Comparison of ENCODE assay signal across 8 cellular contexts in genomic region chr14:75127474-75127820, GRCh38. TPM values are rescaled to one million over a fixed set of nuclear protein-coding genes. Genes with fewer than 3 reads are reported as not detected.
DNase-seq lines count a peak whose midpoint lies in the region; FAIRE-seq and TF ChIP-seq lines count a peak whose summit lies in the region.
"Not testable (repeated sequence)": the region's sequence is repeated elsewhere in the genome, so short reads cannot be mapped to it uniquely, and the experiment has no call there.

No MANE protein-coding gene starts in this region.

- TF ChIP-seq CTCF in BE2C (IDR thresholded peaks at IDR 0.05; ENCODE audit: low read depth, low read length); HFF-Myc (IDR thresholded peaks at IDR 0.05; ENCODE audit: low read depth, low read length, missing control alignments); H1 (IDR thresholded peaks at IDR 0.05; ENCODE audit: control extremely low read depth in 1 of 3, insufficient read depth in 1 of 3, low read depth in 1 of 3, low read length in 3 of 3); neural progenitor cell (IDR thresholded peaks at IDR 0.05); stomach (IDR thresholded peaks at IDR 0.05): not testable (repeated sequence)

- peak overlapping the region; percentile 73; the same call in 1 of the 2 replicates for H2BK5ac ChIP-seq in H1 (ENCODE audit: low read depth, low read length)

- H3K79me1 ChIP-seq in H1 (ENCODE audit: low read depth, low read length): not testable (repeated sequence)

- H3K4me1 Mint-ChIP-seq in activated naive CD4-positive, alpha-beta T cell treated with anti-CD3 and anti-CD28 coated beads, Interleukin-2, amount 50 U/mL, for 24 hours: peaks cover 46% of the 10 kb centered on the region
- H3K4me1 Mint-ChIP-seq in immature natural killer cell (peaks cover 40 to 51% of the 10 kb centered on the region in 2 donors), neural progenitor cell (peaks cover 21% of the 10 kb centered on the region)

- not testable (repeated sequence) for H2BK20ac ChIP-seq in H1 (ENCODE audit: low read length)

- H3K9me3 Mint-ChIP-seq in activated naive CD4-positive, alpha-beta T cell treated with anti-CD3 and anti-CD28 coated beads, Interleukin-2, amount 50 U/mL, for 24 hours; immature natural killer cell; neural progenitor cell: not testable (repeated sequence)

- H3K4ac ChIP-seq in H1 (replicated peaks; ENCODE audit: insufficient read length, low read depth, low read length): not testable (repeated sequence)

- H3K9me3 ChIP-seq in BE2C; SJSA1 (replicated peaks); H1 (ENCODE audit: insufficient read depth in 2 of 2, low read depth in 1 of 2, low read length in 1 of 2); neural progenitor cell (ENCODE audit: low read depth); stomach: not testable (repeated sequence)

- not testable (repeated sequence) for H3K27me3 Mint-ChIP-seq in activated naive CD4-positive, alpha-beta T cell treated with anti-CD3 and anti-CD28 coated beads, Interleukin-2, amount 50 U/mL, for 24 hours; immature natural killer cell (ENCODE audit: low read depth in 3 of 3); neural progenitor cell (ENCODE audit: insufficient read depth, low read depth)

- H3K23ac ChIP-seq in H1 (ENCODE audit: insufficient read length): not testable (repeated sequence)

- not testable (repeated sequence) for H3K36me3 ChIP-seq in BE2C; H1 (ENCODE audit: control insufficient read depth in 2 of 4, insufficient read depth in 4 of 4, low read length in 3 of 4); neural progenitor cell
- H3K36me3 ChIP-seq in SJSA1: peaks cover 14% of the 10 kb centered on the region; the same call in 1 of the 2 replicates
- H3K36me3 ChIP-seq in stomach: peaks cover 0 to 17% (median 13%) of the 10 kb centered on the region in 4 donors

- not testable (repeated sequence) for TF ChIP-seq EP300 in H1 (IDR thresholded peaks at IDR 0.05; ENCODE audit: borderline replicate concordance in 1 of 2, low read depth in 2 of 2, low read length in 2 of 2); stomach (IDR thresholded peaks at IDR 0.05)

- TF ChIP-seq RAD21 in H1 (IDR thresholded peaks at IDR 0.05 in 1 of 2, conservative IDR thresholded peaks at IDR 0.05 in 1 of 2; ENCODE audit: low read depth in 2 of 2, low read length in 2 of 2): not testable (repeated sequence)

- H3K79me2 ChIP-seq in H1 (ENCODE audit: control insufficient read depth in 1 of 2, insufficient read depth in 2 of 2, low read length in 2 of 2): peaks cover 0 to 15% of the 10 kb centered on the region in 2 experiments; a peak in 2 of 4 replicates
- not testable (repeated sequence) for H3K79me2 ChIP-seq in neural progenitor cell (ENCODE audit: low read depth)

- H3K4me2 ChIP-seq in H1 (ENCODE audit: insufficient read depth in 1 of 2, low read depth in 2 of 2, low read length in 2 of 2) (peak overlapping the region; percentile 83 to 88), neural progenitor cell (peak overlapping the region; percentile 72)

- H3K27me3 ChIP-seq in BE2C; SJSA1 (replicated peaks); H1 (replicated peaks in 1 of 4; ENCODE audit: control insufficient read depth in 3 of 4, extremely low read depth in 1 of 4, insufficient read depth in 3 of 4, low read length in 3 of 4); neural progenitor cell; stomach: not testable (repeated sequence)

- H4K91ac ChIP-seq in H1 (replicated peaks; ENCODE audit: insufficient read length, low read length): not testable (repeated sequence)

- H3K14ac ChIP-seq in H1 (ENCODE audit: insufficient read length): not testable (repeated sequence)

- H3K9ac ChIP-seq in H1 (replicated peaks in 1 of 4; ENCODE audit: extremely low read depth in 1 of 4, low read depth in 3 of 4, low read length in 3 of 4) (peak overlapping the region in 3 of 4 experiments; percentile 63 to 94 (median 93); a peak in 6 of 7 replicates), neural progenitor cell (peak overlapping the region; percentile 50)

- peaks cover 10% of the 10 kb centered on the region for H3K23me2 ChIP-seq in H1 (ENCODE audit: low read depth, low read length)

- peaks cover 10% of the 10 kb centered on the region for H3K36me3 Mint-ChIP-seq in activated naive CD4-positive, alpha-beta T cell treated with anti-CD3 and anti-CD28 coated beads, Interleukin-2, amount 50 U/mL, for 24 hours
- H3K36me3 Mint-ChIP-seq in immature natural killer cell, neural progenitor cell: not testable (repeated sequence)

- CTCF ChIA-PET in H1 (lab: Charles Lee; ENCODE audit: partially characterized antibody): interaction anchor here (1.0 to 5.1 kb wide), 2 partner anchors 14 to 180 kb away, joined by 4 to 47 read pairs; no protein-coding TSS in a partner anchor

- whole genome bisulfite sequencing in H1 (ENCODE audit: extremely low coverage in 1 of 2, insufficient coverage in 1 of 2, insufficient read length in 1 of 2, insufficient replicate concordance in 2 of 2, low coverage in 1 of 2, low lambda C conversion rate in 2 of 2, missing lambda C conversion rate in 1 of 2), 2 experiments: 77% methylated on average over 16 of the region's 16 CpGs; no CpG with 5 or more reads in 1 of the 2 experiments
- 12 to 36% (median 19%) methylated on average over 16 of the region's 16 CpGs for WGBS in stomach, 5 donors

- TF ChIP-seq POLR2A in H1 (IDR thresholded peaks at IDR 0.05; ENCODE audit: control extremely low read depth in 1 of 2, low read depth in 2 of 2, low read length in 2 of 2); stomach (IDR thresholded peaks at IDR 0.05): not testable (repeated sequence)

- peak overlapping the region; percentile 97; the same call in 1 of the 2 replicates for H4K8ac ChIP-seq in H1 (ENCODE audit: extremely low read depth, insufficient read depth, low read length)

- not testable (repeated sequence) for H2BK15ac ChIP-seq in H1 (ENCODE audit: low read length)

- not testable (repeated sequence) for H4K5ac ChIP-seq in H1 (ENCODE audit: insufficient read length, low read depth, low read length)

- not testable (repeated sequence) for H2BK12ac ChIP-seq in H1 (ENCODE audit: low read depth, low read length)

- H2AK5ac ChIP-seq in H1 (ENCODE audit: low read depth, low read length): not testable (repeated sequence)

- H3K4me3 ChIP-seq in BE2C (ENCODE audit: low read depth, low read length) (peak overlapping the region; percentile 76), HFF-Myc (replicated peaks; ENCODE audit: low read depth, low read length) (peak overlapping the region; percentile 76), SJSA1 (peak overlapping the region; percentile 89), H1 (ENCODE audit: extremely low read depth in 1 of 4, insufficient read depth in 2 of 4, low read depth in 3 of 4, low read length in 4 of 4) (peak overlapping the region; percentile 75 to 89 (median 86)), neural progenitor cell (peak overlapping the region; percentile 51), stomach (peak overlapping the region; percentile 74 to 81 (median 76))

- H2BK120ac ChIP-seq in H1 (replicated peaks; ENCODE audit: low read depth, low read length): not testable (repeated sequence)

- POLR2A ChIA-PET in H1 (lab: Charles Lee; ENCODE audit: partially characterized antibody): interaction anchor here (0.6 to 1.8 kb wide), 21 partner anchors 10 to 298 kb away, joined by 3 to 14 read pairs (median 3); partner anchors contain the start of gene ZC2HC1C

- H3K27ac ChIP-seq in SJSA1: peak overlapping the region; percentile 85
- peak overlapping the region; percentile 86; the same call in 1 of the 2 replicates for H3K27ac ChIP-seq in H1 (ENCODE audit: low read depth, low read length)
- H3K27ac ChIP-seq in neural progenitor cell: not testable (repeated sequence)
- peak overlapping the region; percentile 94 to 98 (median 95) for H3K27ac ChIP-seq in stomach

- peak overlapping the region; percentile 99 for H3K27ac Mint-ChIP-seq in activated naive CD4-positive, alpha-beta T cell treated with anti-CD3 and anti-CD28 coated beads, Interleukin-2, amount 50 U/mL, for 24 hours
- H3K27ac Mint-ChIP-seq in immature natural killer cell (peak overlapping the region; percentile 97 to 99 (median 99)), neural progenitor cell (peak overlapping the region; percentile 96)

- not testable (repeated sequence) for H2AFZ ChIP-seq in H1 (ENCODE audit: low read length); neural progenitor cell (replicated peaks)

- peak overlapping the region; percentile 100 for H3K4me3 Mint-ChIP-seq in activated naive CD4-positive, alpha-beta T cell treated with anti-CD3 and anti-CD28 coated beads, Interleukin-2, amount 50 U/mL, for 24 hours
- H3K4me3 Mint-ChIP-seq in immature natural killer cell: peak overlapping the region; percentile 96 to 98 (median 96)
- peak overlapping the region; percentile 83 for H3K4me3 Mint-ChIP-seq in neural progenitor cell

- not testable (repeated sequence) for FAIRE-seq in H1 (lab: Jason Lieb, UNC)

- intact Hi-C loops in stomach (cut with DNase I; ENCODE audit: low total_unique reads): loop anchor here (10.0 kb wide), 1 partner anchor 357 kb away; no protein-coding TSS in a partner anchor

- not testable (repeated sequence) for H4K20me1 ChIP-seq in H1 (replicated peaks in 1 of 2; ENCODE audit: control insufficient read depth in 1 of 2, insufficient read depth in 2 of 2, low read length in 2 of 2); neural progenitor cell (ENCODE audit: low read depth)

- DNase-seq in BE2C; HFF-Myc (ENCODE audit: extremely low read depth, low read depth); SJSA1 (ENCODE audit: low read depth in 1 of 2, low spot score in 2 of 2); H1 (ENCODE audit: low read depth in 1 of 2, low spot score in 2 of 2); immature natural killer cell; neural progenitor cell (ENCODE audit: low spot score): not testable (repeated sequence)
- peak; percentile 29 for DNase-seq in stomach

- H3K56ac ChIP-seq in H1 (replicated peaks; ENCODE audit: insufficient read length, low read depth, low read length): not testable (repeated sequence)

- not testable (repeated sequence) for H3K4me1 ChIP-seq in BE2C; H1 (replicated peaks in 1 of 4; ENCODE audit: control insufficient read depth in 3 of 4, insufficient read depth in 4 of 4, low read length in 3 of 4); neural progenitor cell
- peaks cover 18% of the 10 kb centered on the region for H3K4me1 ChIP-seq in SJSA1 (replicated peaks)
- H3K4me1 ChIP-seq in stomach: peaks cover 26 to 54% (median 42%) of the 10 kb centered on the region in 4 donors

- not testable (repeated sequence) for H3K18ac ChIP-seq in H1 (ENCODE audit: extremely low read depth, low read length)

- H3F3A ChIP-seq in neural progenitor cell (ENCODE audit: low read depth): not testable (repeated sequence)

RNA-seq across cellular contexts. Expression of gene NEK9, which starts 0.6 kb away (rescaled TPM):
- polyA plus RNA-seq in BE2C (2012; ENCODE audit: insufficient read depth, insufficient read length, low read depth): 74.0 TPM
- 15.3 and 26.1 TPM in 2 replicates for total RNA-seq in SJSA1 (2014; rRNA removed; shearing (Covaris generic))
- 39.5 and 43.6 TPM in 2 replicates for total RNA-seq in H1 (2021; fragmentation: NEBNext Ultra II Directional; extraction: Animal tissue kit (Norgen Biotek cat#: 25700))
- polyA plus RNA-seq in H1 (2011; rRNA removed): 16.0 and 28.0 TPM in 2 replicates
- polyA plus RNA-seq in H1 (2011; cell fraction: cytosol; rRNA removed): 25.0 TPM
- polyA plus RNA-seq in H1 (2011; cell fraction: nucleus; rRNA removed): 44.9 TPM
- polyA plus RNA-seq in H1 (2012, experiment 1 of 2): 30.0 to 39.2 TPM (median 31.7 TPM) in 4 replicates
- 1.8 TPM for polyA plus RNA-seq in H1 (2012, experiment 2 of 2)
- 16.0 TPM for polyA plus RNA-seq in H1 (2013, experiment 1 of 2)
- 15.4 TPM for polyA plus RNA-seq in H1 (2013, experiment 2 of 2)
- polyA minus RNA-seq in H1 (2011; rRNA and poly(A)+ RNA removed): 36.4 and 45.8 TPM in 2 replicates
- polyA minus RNA-seq in H1 (2011; cell fraction: cytosol; rRNA and poly(A)+ RNA removed): 23.2 TPM
- polyA minus RNA-seq in H1 (2011; cell fraction: nucleus; rRNA and poly(A)+ RNA removed): 50.6 TPM
- 10 to 100 TPM; 10.4 to 15.2 (median 12.4) TPM for polyA plus RNA-seq in immature natural killer cell
- 25.9 and 28.3 TPM in 2 replicates for total RNA-seq in neural progenitor cell (ENCODE audit: low replicate concordance)
- 100 to 1,000 TPM in 1 of 5 donors, 10 to 100 TPM in 4; 17.1 to 225 (median 49.1) TPM for total RNA-seq in stomach
- polyA plus RNA-seq in stomach: 10 to 100 TPM; 12.5 to 26.4 (median 13.1) TPM

RNA-seq across cellular contexts. Expression of gene TMED10, which starts 49.0 kb away (rescaled TPM):
- 153 TPM for polyA plus RNA-seq in BE2C (2012; ENCODE audit: insufficient read depth, insufficient read length, low read depth)
- total RNA-seq in SJSA1 (2014; rRNA removed; shearing (Covaris generic)): 155 and 203 TPM in 2 replicates
- total RNA-seq in H1 (2021; fragmentation: NEBNext Ultra II Directional; extraction: Animal tissue kit (Norgen Biotek cat#: 25700)): 250 and 251 TPM in 2 replicates
- polyA plus RNA-seq in H1 (2011; rRNA removed) (163 and 218 TPM in 2 replicates), immature natural killer cell (100 to 1,000 TPM; 379 to 442 (median 439) TPM), stomach (10 to 100 TPM; 48.4 to 71.7 (median 61.9) TPM)
- 163 TPM for polyA plus RNA-seq in H1 (2011; cell fraction: cytosol; rRNA removed)
- 194 TPM for polyA plus RNA-seq in H1 (2011; cell fraction: nucleus; rRNA removed)
- 188 to 225 TPM (median 214 TPM) in 4 replicates for polyA plus RNA-seq in H1 (2012, experiment 1 of 2)
- 35.0 TPM for polyA plus RNA-seq in H1 (2012, experiment 2 of 2)
- 254 TPM for polyA plus RNA-seq in H1 (2013, experiment 1 of 2)
- polyA plus RNA-seq in H1 (2013, experiment 2 of 2): 326 TPM
- polyA minus RNA-seq in H1 (2011; rRNA and poly(A)+ RNA removed): 528 and 582 TPM in 2 replicates
- 221 TPM for polyA minus RNA-seq in H1 (2011; cell fraction: cytosol; rRNA and poly(A)+ RNA removed)
- polyA minus RNA-seq in H1 (2011; cell fraction: nucleus; rRNA and poly(A)+ RNA removed): 120 TPM
- total RNA-seq in neural progenitor cell (ENCODE audit: low replicate concordance) (176 and 220 TPM in 2 replicates), stomach (100 to 1,000 TPM in 4 of 5 donors, 10 to 100 TPM in 1; 26.6 to 292 (median 140) TPM)

RNA-seq across cellular contexts. Expression of gene ZC2HC1C, which starts 58.0 kb away (rescaled TPM):
- polyA plus RNA-seq in BE2C (2012; ENCODE audit: insufficient read depth, insufficient read length, low read depth): 1.3 TPM
- total RNA-seq in SJSA1 (2014; rRNA removed; shearing (Covaris generic)): 0.34 and 5.5 TPM in 2 replicates
- 1.2 and 1.7 TPM in 2 replicates for total RNA-seq in H1 (2021; fragmentation: NEBNext Ultra II Directional; extraction: Animal tissue kit (Norgen Biotek cat#: 25700))
- polyA plus RNA-seq in H1 (2011; rRNA removed) (0.57 and 0.72 TPM in 2 replicates), immature natural killer cell (under 1 TPM in 1 of 3 donors, not detected in 2; 0.58 TPM), stomach (1 to 10 TPM; 1.9 to 4.5 (median 3.7) TPM)
- polyA plus RNA-seq in H1 (2011; cell fraction: cytosol; rRNA removed): 0.44 TPM
- 0.86 TPM for polyA plus RNA-seq in H1 (2011; cell fraction: nucleus; rRNA removed)
- 1.4 to 2.4 TPM (median 1.8 TPM) in 4 replicates for polyA plus RNA-seq in H1 (2012, experiment 1 of 2)
- 0.92 TPM for polyA plus RNA-seq in H1 (2012, experiment 2 of 2)
- 0.97 TPM for polyA plus RNA-seq in H1 (2013, experiment 1 of 2)
- polyA plus RNA-seq in H1 (2013, experiment 2 of 2): 1.3 TPM
- 0.73 and 0.76 TPM in 2 replicates for polyA minus RNA-seq in H1 (2011; rRNA and poly(A)+ RNA removed)
- polyA minus RNA-seq in H1 (2011; cell fraction: cytosol; rRNA and poly(A)+ RNA removed): 1.5 TPM
- polyA minus RNA-seq in H1 (2011; cell fraction: nucleus; rRNA and poly(A)+ RNA removed): 1.3 TPM
- total RNA-seq in neural progenitor cell (ENCODE audit: low replicate concordance) (0.90 and 0.94 TPM in 2 replicates), stomach (10 to 100 TPM in 1 of 5 donors, 1 to 10 TPM in 1, under 1 TPM in 1, not detected in 2; 0.37 to 10.4 (median 5.9) TPM)
